8 cellular contexts compared by ENCODE assay signal in the genomic region with DNA sequence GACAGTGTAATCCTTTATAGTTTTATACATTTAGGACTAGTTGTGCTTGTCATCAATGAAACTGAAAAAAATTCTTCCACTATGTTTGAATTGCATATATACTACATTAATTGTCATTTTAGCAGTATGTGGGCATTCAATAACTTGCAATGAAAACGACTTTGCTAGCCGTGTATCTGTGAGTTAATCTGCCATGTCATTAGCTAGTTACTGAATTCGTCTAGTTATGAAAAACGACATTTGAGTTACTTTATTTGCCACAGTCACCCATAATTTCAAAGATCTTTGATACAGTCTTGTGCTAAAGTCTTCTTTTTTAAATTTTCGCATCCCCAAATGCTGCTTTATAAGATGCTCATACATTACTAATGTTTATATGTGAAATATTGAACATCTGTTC.
"Had no signal": no experiment of that assay in that cellular context is flagged by ENCODE, and none has a peak within 500 bp of the region (broad histone marks: within the 10 kb centered on the region; RNA-seq: fewer than 3 reads in every experiment).

No MANE protein-coding gene starts in this region.

- ATAC-seq: HepG2 had no signal

- H3K36me3 Mint-ChIP-seq: IgD-negative memory B cell had no signal

- H3K27ac ChIP-seq: HL-60, KMS-11 had no signal

- H3K27ac Mint-ChIP-seq: IgD-negative memory B cell had no signal

- FAIRE-seq: HepG2, HTR-8/SVneo had no signal

- H3K4me3 Mint-ChIP-seq: IgD-negative memory B cell had no signal

- H3K9ac ChIP-seq: KMS-11 had no signal

- H3K4me2 ChIP-seq: KMS-11 had no signal

- DNase-seq: IMR-90, KBM-7, KG1 had no signal
